11 cellular contexts compared by ENCODE assay signal in the genomic region with DNA sequence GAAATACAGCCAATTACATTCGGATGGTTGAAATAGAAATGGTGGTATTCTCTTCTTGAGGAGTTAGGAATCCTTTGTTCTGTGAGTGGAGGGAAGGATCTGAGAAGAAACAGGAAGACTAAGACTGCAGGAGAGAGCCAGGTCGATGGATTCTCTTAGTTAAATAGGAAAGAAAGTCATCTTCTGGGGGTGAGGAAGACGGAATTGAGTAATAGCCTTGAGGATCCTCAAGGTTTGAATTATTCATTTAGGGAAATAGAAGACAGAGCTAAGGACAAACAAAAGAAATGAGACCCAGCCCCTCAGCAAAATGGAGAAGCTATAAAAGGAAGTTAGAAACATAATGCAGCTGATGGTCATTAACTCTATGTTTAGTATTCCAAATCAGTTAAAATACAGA. TPM values are rescaled to one million over a fixed set of nuclear protein-coding genes. Genes with fewer than 3 reads are reported as not detected.
DNase-seq lines count a peak whose midpoint lies in the region; FAIRE-seq and TF ChIP-seq lines count a peak whose summit lies in the region.
"Had no signal": no experiment of that assay in that cellular context is flagged by ENCODE, and none has a peak within 500 bp of the region (broad histone marks: within the 10 kb centered on the region; RNA-seq: fewer than 3 reads in every experiment).

No MANE protein-coding gene starts in this region.

- no peak overlapping the region for H2BK15ac ChIP-seq in H1 (ENCODE audit: low read length)

- H2BK12ac ChIP-seq in H1 (ENCODE audit: low read depth, low read length), result no peak overlapping the region

- H2AK5ac ChIP-seq in H1 (ENCODE audit: low read depth, low read length), result no peak overlapping the region

- no peak overlapping the region for H4K91ac ChIP-seq in H1 (replicated peaks; ENCODE audit: insufficient read length, low read length)

- no peak overlapping the region for H2BK20ac ChIP-seq in H1 (ENCODE audit: low read length)

- H4K8ac ChIP-seq in H1 (ENCODE audit: extremely low read depth, insufficient read depth, low read length), result no peak overlapping the region

- H3K9me3 ChIP-seq in CD8-positive, alpha-beta memory T cell (ENCODE audit: low read length), result no peaks in the 10 kb centered on the region
- H3K9me3 ChIP-seq in H1 (ENCODE audit: insufficient read depth in 2 of 2, low read depth in 1 of 2, low read length in 1 of 2) (no peaks in the 10 kb centered on the region), osteoblast (ENCODE audit: low read depth, low read length) (no peaks in the 10 kb centered on the region)

- H3K4me1 Mint-ChIP-seq in CD8-positive, alpha-beta memory T cell, result peaks cover 33 to 46% (median 42%) of the 10 kb centered on the region in 3 donors
- H3K4me1 Mint-ChIP-seq in activated T-cell treated with anti-CD3 and anti-CD28 coated beads, Interleukin-2, amount 50 U/mL, for 24 hours (ENCODE audit: low read depth), result peaks cover 38% of the 10 kb centered on the region

- H3K4me3 Mint-ChIP-seq in CD8-positive, alpha-beta memory T cell, result no peak overlapping the region
- H3K4me3 Mint-ChIP-seq in activated T-cell treated with anti-CD3 and anti-CD28 coated beads, Interleukin-2, amount 50 U/mL, for 24 hours, result no peak overlapping the region
- H3K4me3 Mint-ChIP-seq: nephron had no signal

- H3K18ac ChIP-seq in H1 (ENCODE audit: extremely low read depth, low read length), result no peak overlapping the region

- TF ChIP-seq POLR2A in NB4 (IDR thresholded peaks at IDR 0.05; ENCODE audit: extremely low read depth, insufficient read length), result no peak
- TF ChIP-seq POLR2A in H1 (IDR thresholded peaks at IDR 0.05; ENCODE audit: control extremely low read depth in 1 of 2, low read depth in 2 of 2, low read length in 2 of 2), result no peak

- no peak overlapping the region for H3K4ac ChIP-seq in H1 (replicated peaks; ENCODE audit: insufficient read length, low read depth, low read length)

- H3K27me3 Mint-ChIP-seq in CD8-positive, alpha-beta memory T cell, result peaks cover 0 to 3% of the 10 kb centered on the region in 2 donors
- H3K27me3 Mint-ChIP-seq in activated T-cell treated with anti-CD3 and anti-CD28 coated beads, Interleukin-2, amount 50 U/mL, for 24 hours, result peaks cover 6% of the 10 kb centered on the region

- H3K23me2 ChIP-seq in H1 (ENCODE audit: low read depth, low read length), result peaks cover 10% of the 10 kb centered on the region

- H3K4me3 ChIP-seq in CD8-positive, alpha-beta memory T cell (ENCODE audit: low read length), result peak overlapping the region; percentile 96
- H3K4me3 ChIP-seq in NB4 (ENCODE audit: low read depth, low read length) (peak overlapping the region; percentile 95), H1 (ENCODE audit: extremely low read depth in 1 of 4, insufficient read depth in 2 of 4, low read depth in 3 of 4, low read length in 4 of 4) (peak overlapping the region; percentile 85 to 88 (median 86)), osteoblast (ENCODE audit: insufficient read depth, low read length) (peak overlapping the region; percentile 88)

- no peak for DNase-seq in CD8-positive, alpha-beta memory T cell
- DNase-seq in NB4 (ENCODE audit: low read depth) (peak; percentile 62), H1 (ENCODE audit: low read depth in 1 of 2, low spot score in 2 of 2) (no peak), osteoblast (ENCODE audit: insufficient read length, low spot score, missing footprints) (peak; percentile 43), HTR-8/SVneo (ENCODE audit: insufficient read length, low spot score) (no peak), SHP77 treated with DMSO at 0.1 percent for 48 hours (lab: John Stamatoyannopoulos, UW) (no peak)
- no peak for DNase-seq in central memory CD4-positive, alpha-beta T cell
- DNase-seq in activated T-cell treated with anti-CD3 and anti-CD28 coated beads, Interleukin-2, amount 50 U/mL, for 24 hours, result no peak

- no peak overlapping the region for H3K56ac ChIP-seq in H1 (replicated peaks; ENCODE audit: insufficient read length, low read depth, low read length)

- H3K9me3 Mint-ChIP-seq in CD8-positive, alpha-beta memory T cell, result no peaks in the 10 kb centered on the region
- no peaks in the 10 kb centered on the region for H3K9me3 Mint-ChIP-seq in activated T-cell treated with anti-CD3 and anti-CD28 coated beads, Interleukin-2, amount 50 U/mL, for 24 hours
- H3K9me3 Mint-ChIP-seq: nephron had no signal

- H3K27ac ChIP-seq in CD8-positive, alpha-beta memory T cell (ENCODE audit: low read depth, low read length), result peak overlapping the region; percentile 100
- H3K27ac ChIP-seq in H1 (ENCODE audit: low read depth, low read length) (0 out of 2 replicates have a peak overlapping the region, but pooled peaks have one; percentile 29), osteoblast (ENCODE audit: low read depth, low read length) (peak overlapping the region; percentile 99)

- H2BK5ac ChIP-seq in H1 (ENCODE audit: low read depth, low read length), result no peak overlapping the region

- TF ChIP-seq RAD21 in H1 (IDR thresholded peaks at IDR 0.05 in 1 of 2, conservative IDR thresholded peaks at IDR 0.05 in 1 of 2; ENCODE audit: low read depth in 2 of 2, low read length in 2 of 2), result no peak

- WGBS in H1 (ENCODE audit: extremely low coverage in 1 of 2, insufficient coverage in 1 of 2, insufficient read length in 1 of 2, insufficient replicate concordance in 2 of 2, low coverage in 1 of 2, low lambda C conversion rate in 2 of 2, missing lambda C conversion rate in 1 of 2), 2 experiments, result 17% methylated on average over 3 of the region's 3 CpGs; no CpG with 5 or more reads in 1 of the 2 experiments

- no peaks in the 10 kb centered on the region for H3K27me3 ChIP-seq in CD8-positive, alpha-beta memory T cell (ENCODE audit: insufficient read depth, low read length, poor library complexity, severe bottlenecking)
- no peaks in the 10 kb centered on the region for H3K27me3 ChIP-seq in H1 (replicated peaks in 1 of 4; ENCODE audit: control insufficient read depth in 3 of 4, extremely low read depth in 1 of 4, insufficient read depth in 3 of 4, low read length in 3 of 4)
- no peaks in the 10 kb centered on the region for H3K27me3 ChIP-seq in osteoblast (ENCODE audit: insufficient read depth, low read length)

- H3K4me1 ChIP-seq in CD8-positive, alpha-beta memory T cell (ENCODE audit: insufficient read depth, low read length), result peaks cover 29% of the 10 kb centered on the region
- H3K4me1 ChIP-seq in H1 (replicated peaks in 1 of 4; ENCODE audit: control insufficient read depth in 3 of 4, insufficient read depth in 4 of 4, low read length in 3 of 4) (peaks cover 0 to 5% (median 0%) of the 10 kb centered on the region in 4 experiments; a peak in 3 of 7 replicates), osteoblast (ENCODE audit: insufficient read depth, low read length) (peaks cover 32% of the 10 kb centered on the region)

- peak overlapping the region in 2 of 8 donors; percentile 44 to 54 for H3K27ac Mint-ChIP-seq in CD8-positive, alpha-beta memory T cell
- no peak overlapping the region for H3K27ac Mint-ChIP-seq in activated T-cell treated with anti-CD3 and anti-CD28 coated beads, Interleukin-2, amount 50 U/mL, for 24 hours
- H3K27ac Mint-ChIP-seq: nephron had no signal

- H3K9ac ChIP-seq in H1 (replicated peaks in 1 of 4; ENCODE audit: extremely low read depth in 1 of 4, low read depth in 3 of 4, low read length in 3 of 4), result peak overlapping the region; percentile 32 to 93 (median 46)

- CTCF ChIA-PET in CD8-positive, alpha-beta memory T cell (lab: Charles Lee), result no interaction called here
- CTCF ChIA-PET in H1 (lab: Charles Lee; ENCODE audit: partially characterized antibody), result interaction anchor here (2.2 to 7.5 kb wide), 3 partner anchors 24 to 94 kb away, joined by 6 to 57 read pairs (median 7); no protein-coding TSS in a partner anchor

- H2BK120ac ChIP-seq in H1 (replicated peaks; ENCODE audit: low read depth, low read length), result no peak overlapping the region

- no peak for FAIRE-seq in H1 (lab: Jason Lieb, UNC)
- FAIRE-seq in HTR-8/SVneo (lab: Jason Lieb, UNC), result no peak
- FAIRE-seq: GM19239, TTC549 had no signal

- H3K23ac ChIP-seq in H1 (ENCODE audit: insufficient read length), result no peak overlapping the region

- H3K4me2 ChIP-seq in H1 (ENCODE audit: insufficient read depth in 1 of 2, low read depth in 2 of 2, low read length in 2 of 2), result peak overlapping the region; percentile 91 to 99
- peak overlapping the region; percentile 94 for H3K4me2 ChIP-seq in osteoblast (ENCODE audit: insufficient read depth, low read length)

- POLR2A ChIA-PET in CD8-positive, alpha-beta memory T cell (lab: Charles Lee), result no interaction called here
- POLR2A ChIA-PET in H1 (lab: Charles Lee; ENCODE audit: partially characterized antibody), result interaction anchor here (0.8 to 1.4 kb wide), 4 partner anchors 8 to 25 kb away, joined by 3 to 4 read pairs (median 4); no protein-coding TSS in a partner anchor

- no peak overlapping the region for H4K5ac ChIP-seq in H1 (ENCODE audit: insufficient read length, low read depth, low read length)

- H3K36me3 Mint-ChIP-seq in CD8-positive, alpha-beta memory T cell, result peaks cover 0 to 19% (median 0%) of the 10 kb centered on the region in 3 donors
- peaks cover 22% of the 10 kb centered on the region for H3K36me3 Mint-ChIP-seq in activated T-cell treated with anti-CD3 and anti-CD28 coated beads, Interleukin-2, amount 50 U/mL, for 24 hours (ENCODE audit: low read depth)

- peaks cover 4% of the 10 kb centered on the region; the same call in 1 of the 2 replicates for H3K79me1 ChIP-seq in H1 (ENCODE audit: low read depth, low read length)

- no peak for TF ChIP-seq EP300 in H1 (IDR thresholded peaks at IDR 0.05; ENCODE audit: borderline replicate concordance in 1 of 2, low read depth in 2 of 2, low read length in 2 of 2)

- no peak overlapping the region for H3K14ac ChIP-seq in H1 (ENCODE audit: insufficient read length)

- peaks cover 19 to 60% of the 10 kb centered on the region in 2 experiments for H3K79me2 ChIP-seq in H1 (ENCODE audit: control insufficient read depth in 1 of 2, insufficient read depth in 2 of 2, low read length in 2 of 2)
- peaks cover 63% of the 10 kb centered on the region for H3K79me2 ChIP-seq in osteoblast (ENCODE audit: insufficient read depth, low read length)

- TF ChIP-seq CTCF in NB4 (IDR thresholded peaks at IDR 0.05; ENCODE audit: low read depth, low read length), result no peak
- TF ChIP-seq CTCF in H1 (IDR thresholded peaks at IDR 0.05; ENCODE audit: control extremely low read depth in 1 of 3, insufficient read depth in 1 of 3, low read depth in 1 of 3, low read length in 3 of 3), result no peak
- no peak for TF ChIP-seq CTCF in osteoblast (IDR thresholded peaks at IDR 0.05; ENCODE audit: extremely low read depth, low read depth, low read length)

- H3K36me3 ChIP-seq in CD8-positive, alpha-beta memory T cell (ENCODE audit: insufficient read depth, low read length), result no peaks in the 10 kb centered on the region
- H3K36me3 ChIP-seq in H1 (ENCODE audit: control insufficient read depth in 2 of 4, insufficient read depth in 4 of 4, low read length in 3 of 4) (no peaks in the 10 kb centered on the region; a peak in 1 of 8 replicates), osteoblast (ENCODE audit: insufficient read depth, low read length) (no peaks in the 10 kb centered on the region)

- H2AFZ ChIP-seq in H1 (ENCODE audit: low read length) (no peak overlapping the region), osteoblast (ENCODE audit: low read length) (no peak overlapping the region)

- H4K20me1 ChIP-seq in H1 (replicated peaks in 1 of 2; ENCODE audit: control insufficient read depth in 1 of 2, insufficient read depth in 2 of 2, low read length in 2 of 2) (peaks cover 1 to 5% of the 10 kb centered on the region in 2 experiments), osteoblast (ENCODE audit: insufficient read depth, low read length) (peaks cover 48% of the 10 kb centered on the region)

RNA-seq across cellular contexts. Expression of a gene that starts 1.8 kb away (rescaled TPM):
- total RNA-seq in CD8-positive, alpha-beta memory T cell, result 10 to 100 TPM; 29.0 to 31.0 TPM
- 119 TPM for polyA plus RNA-seq in CD8-positive, alpha-beta memory T cell
- 187 and 193 TPM in 2 replicates for total RNA-seq in H1 (2021; fragmentation: NEBNext Ultra II Directional; extraction: Animal tissue kit (Norgen Biotek cat#: 25700))
- polyA plus RNA-seq in H1 (2011; rRNA removed), result 274 and 419 TPM in 2 replicates
- polyA plus RNA-seq in H1 (2011; cell fraction: cytosol; rRNA removed), result 356 TPM
- polyA plus RNA-seq in H1 (2011; cell fraction: nucleus; rRNA removed), result 97.9 TPM
- 173 to 209 TPM (median 191 TPM) in 4 replicates for polyA plus RNA-seq in H1 (2012, experiment 1 of 2)
- polyA plus RNA-seq in H1 (2012, experiment 2 of 2), result 211 TPM
- polyA plus RNA-seq in H1 (2013, experiment 1 of 2), result 526 TPM
- polyA plus RNA-seq in H1 (2013, experiment 2 of 2), result 580 TPM
- 183 and 197 TPM in 2 replicates for polyA minus RNA-seq in H1 (2011; rRNA and poly(A)+ RNA removed)
- polyA minus RNA-seq in H1 (2011; cell fraction: cytosol; rRNA and poly(A)+ RNA removed), result 90.7 TPM
- 57.7 TPM for polyA minus RNA-seq in H1 (2011; cell fraction: nucleus; rRNA and poly(A)+ RNA removed)
- 249 and 275 TPM in 2 replicates for total RNA-seq in osteoblast

RNA-seq across cellular contexts. Expression of a gene that starts 37.2 kb away (rescaled TPM):
- not detected for total RNA-seq in CD8-positive, alpha-beta memory T cell
- polyA plus RNA-seq in CD8-positive, alpha-beta memory T cell, result not detected
- 9.7 and 9.9 TPM in 2 replicates for total RNA-seq in H1 (2021; fragmentation: NEBNext Ultra II Directional; extraction: Animal tissue kit (Norgen Biotek cat#: 25700))
- polyA plus RNA-seq in H1 (2011; rRNA removed), result 3.0 TPM in 2 replicates
- 5.2 TPM for polyA plus RNA-seq in H1 (2011; cell fraction: cytosol; rRNA removed)
- polyA plus RNA-seq in H1 (2011; cell fraction: nucleus; rRNA removed), result 6.1 TPM
- 6.6 to 9.2 TPM (median 8.0 TPM) in 4 replicates for polyA plus RNA-seq in H1 (2012, experiment 1 of 2)
- polyA plus RNA-seq in H1 (2012, experiment 2 of 2), result 3.2 TPM
- polyA plus RNA-seq in H1 (2013, experiment 1 of 2), result 11.5 TPM
- 12.9 TPM for polyA plus RNA-seq in H1 (2013, experiment 2 of 2)
- polyA minus RNA-seq in H1 (2011; rRNA and poly(A)+ RNA removed), result 5.3 and 6.6 TPM in 2 replicates
- polyA minus RNA-seq in H1 (2011; cell fraction: cytosol; rRNA and poly(A)+ RNA removed), result 4.6 TPM
- polyA minus RNA-seq in H1 (2011; cell fraction: nucleus; rRNA and poly(A)+ RNA removed), result 6.7 TPM
- 1.4 and 2.4 TPM in 2 replicates for total RNA-seq in osteoblast

RNA-seq across cellular contexts. Expression of a gene that starts 59.7 kb away (rescaled TPM):
- 10 to 100 TPM; 11.0 to 12.0 TPM for total RNA-seq in CD8-positive, alpha-beta memory T cell
- polyA plus RNA-seq in CD8-positive, alpha-beta memory T cell, result 1.6 TPM
- 22.6 and 25.5 TPM in 2 replicates for total RNA-seq in H1 (2021; fragmentation: NEBNext Ultra II Directional; extraction: Animal tissue kit (Norgen Biotek cat#: 25700))
- 5.1 and 9.0 TPM in 2 replicates for polyA plus RNA-seq in H1 (2011; rRNA removed)
- 10.0 TPM for polyA plus RNA-seq in H1 (2011; cell fraction: cytosol; rRNA removed)
- 6.1 TPM for polyA plus RNA-seq in H1 (2011; cell fraction: nucleus; rRNA removed)
- polyA plus RNA-seq in H1 (2012, experiment 1 of 2), result 10.4 to 13.8 TPM (median 10.9 TPM) in 4 replicates
- 0.63 TPM for polyA plus RNA-seq in H1 (2012, experiment 2 of 2)
- 9.6 TPM for polyA plus RNA-seq in H1 (2013, experiment 1 of 2)
- polyA plus RNA-seq in H1 (2013, experiment 2 of 2), result 8.6 TPM
- polyA minus RNA-seq in H1 (2011; rRNA and poly(A)+ RNA removed), result 14.7 and 25.7 TPM in 2 replicates
- 13.1 TPM for polyA minus RNA-seq in H1 (2011; cell fraction: cytosol; rRNA and poly(A)+ RNA removed)
- 20.8 TPM for polyA minus RNA-seq in H1 (2011; cell fraction: nucleus; rRNA and poly(A)+ RNA removed)
- total RNA-seq in osteoblast, result 17.4 and 18.1 TPM in 2 replicates

Comparison
In these comparisons a context has a peak if more than half of its experiments do, and no peak if none do; other contexts are left out.
1. DNase-seq: peak in NB4 (single experiment) and osteoblast (single experiment); none in CD8-positive, alpha-beta memory T cell (0 of 5), H1 (0 of 2), central memory CD4-positive, alpha-beta T cell (single experiment), HTR-8/SVneo (single experiment), activated T-cell treated with anti-CD3 and anti-CD28 coated beads, Interleukin-2, amount 50 U/mL, for 24 hours (single experiment) and SHP77 treated with DMSO at 0.1 percent for 48 hours (single experiment).
2. H3K27ac ChIP-seq: peak in every context shown above with its lines; median percentile 100 in CD8-positive, alpha-beta memory T cell; 99 in osteoblast; 29 in H1.
3. Peak in every context shown above with its lines, with median percentiles within 50 percentile points of each other: H3K4me3 ChIP-seq.